In genomic region chr9:80326105-80326504, GRCh38 we compare ENCODE assay signal across 30 cellular contexts.
"Had no signal": no experiment of that assay in that cellular context is flagged by ENCODE, and none has a peak within 500 bp of the region (broad histone marks: within the 10 kb centered on the region; RNA-seq: fewer than 3 reads in every experiment).

No MANE protein-coding gene starts in this region.

- H3K79me2 ChIP-seq: parathyroid adenoma had no signal

- H3K27ac ChIP-seq: colonic mucosa, epithelial cell of prostate, esophagus squamous epithelium, parathyroid adenoma, spleen, thoracic aorta, WERI-Rb-1 had no signal

- H3K9me3 ChIP-seq: colonic mucosa, esophagus squamous epithelium, thoracic aorta had no signal

- H3K4me1 ChIP-seq: colonic mucosa, parathyroid adenoma, spleen had no signal

- H3K36me3 ChIP-seq: colonic mucosa, esophagus squamous epithelium, spleen, thoracic aorta, WERI-Rb-1 had no signal

- H2AFZ ChIP-seq: parathyroid adenoma had no signal

- H3K4me3 ChIP-seq: colonic mucosa, esophagus squamous epithelium, spleen, thoracic aorta had no signal

- DNase-seq: activated CD4-positive, alpha-beta memory T cell treated with anti-CD3 and anti-CD28 coated beads for 36 hours; activated CD4-positive, alpha-beta T cell treated with anti-CD3 and anti-CD28 coated beads for 48 hours; activated CD8-positive, alpha-beta memory T cell treated with anti-CD3 and anti-CD28 coated beads, Interleukin-2, amount 50 U/mL, for 48 hours; activated gamma-delta T cell; activated naive CD4-positive, alpha-beta T cell treated with anti-CD3 and anti-CD28 coated beads, Interleukin-2, amount 10 ng/mL, durations not matched to agents 7 days and 5 days; activated T-cell treated with anti-CD3 and anti-CD28 coated beads, Interleukin-2, amount 50 U/mL, for 24 hours; amniotic stem cell; colonic mucosa; effector CD8-positive, alpha-beta T cell; esophagus squamous epithelium; head of caudate nucleus; hippocampal formation; naive thymus-derived CD4-positive, alpha-beta T cell; occipital lobe; spleen; stimulated activated CD4-positive, alpha-beta T cell treated with anti-CD3 and anti-CD28 coated beads, Interleukin-2, amount 100 ng/mL, for 48 hours; stimulated activated naive CD8-positive, alpha-beta T cell treated with anti-CD3 and anti-CD28 coated beads, Interleukin-15, Interleukin-2, amounts not matched to agents 100 U/mL and 50 U/mL, for 24 hours; T-helper 17 cell; T1000; trophoblast cell; WERI-Rb-1 had no signal

- H3K9ac ChIP-seq: parathyroid adenoma had no signal

- FAIRE-seq: astrocyte, bronchial epithelial cell, endometrium, keratinocyte, urothelium cell line had no signal

- ATAC-seq: activated CD4-positive, CD25-positive, alpha-beta regulatory T cell treated with anti-CD3 and anti-CD28 coated beads, Interleukin-2, amount 50 U/mL, for 24 hours; naive thymus-derived CD4-positive, alpha-beta T cell; stimulated activated naive CD8-positive, alpha-beta T cell treated with anti-CD3 and anti-CD28 coated beads, Interleukin-15, Interleukin-2, amounts not matched to agents 100 U/mL and 50 U/mL, for 24 hours; T-helper 17 cell had no signal

- H3K27me3 ChIP-seq: colonic mucosa, esophagus squamous epithelium, spleen had no signal
